ENCODE assay signal across 12 cellular contexts in the genomic region with DNA sequence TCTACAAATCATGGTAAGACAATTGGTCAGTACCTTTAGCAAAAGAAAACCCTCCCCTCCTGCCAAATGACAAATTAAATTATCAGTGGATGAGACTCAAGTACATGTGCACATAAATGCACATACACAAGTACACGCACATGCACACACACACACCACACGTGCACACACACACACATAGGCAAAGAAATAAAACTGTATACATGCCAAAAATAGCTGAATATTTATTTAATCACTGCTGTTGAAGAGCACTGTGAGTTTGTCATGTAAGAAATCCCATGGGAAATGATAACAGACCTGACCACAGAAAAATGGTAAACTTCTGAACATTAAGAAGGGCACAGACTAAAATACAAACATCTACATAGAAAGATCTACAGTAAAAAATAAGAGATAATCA. TPM values are rescaled to one million over a fixed set of nuclear protein-coding genes. Genes with fewer than 3 reads are reported as not detected.
DNase-seq lines count a peak whose midpoint lies in the region; ATAC-seq, FAIRE-seq and TF ChIP-seq lines count a peak whose summit lies in the region.
"Had no signal": no experiment of that assay in that cellular context is flagged by ENCODE, and none has a peak within 500 bp of the region (broad histone marks: within the 10 kb centered on the region; RNA-seq: fewer than 3 reads in every experiment).

No MANE protein-coding gene starts in this region.

- H3K36me3 ChIP-seq in left ventricle myocardium inferior: no peaks in the 10 kb centered on the region
- no peaks in the 10 kb centered on the region for H3K36me3 ChIP-seq in mesendoderm (ENCODE audit: control insufficient read depth, insufficient read depth, low read length)
- H3K36me3 ChIP-seq in small intestine (ENCODE audit: control insufficient read depth in 2 of 2, insufficient read depth in 2 of 2, low read length in 2 of 2): no peaks in the 10 kb centered on the region

- no peak for TF ChIP-seq CTCF in left ventricle myocardium inferior (IDR thresholded peaks at IDR 0.05; ENCODE audit: borderline replicate concordance)
- no peak for TF ChIP-seq CTCF in activated CD8-positive, alpha-beta T cell treated with anti-CD3 and anti-CD28 coated beads for 36 hours (IDR thresholded peaks at IDR 0.05)

- peaks cover 25% of the 10 kb centered on the region for H3K4me1 ChIP-seq in left ventricle myocardium inferior
- H3K4me1 ChIP-seq in mesendoderm (ENCODE audit: control insufficient read depth, low read depth, low read length): peaks cover 6% of the 10 kb centered on the region
- H3K4me1 ChIP-seq in small intestine (ENCODE audit: control insufficient read depth in 2 of 2, insufficient read depth in 1 of 2, low read depth in 1 of 2, low read length in 1 of 2): no peaks in the 10 kb centered on the region

- no peak overlapping the region for H3K4me2 ChIP-seq in mesendoderm (ENCODE audit: low read length)

- no peak overlapping the region for H2BK120ac ChIP-seq in mesendoderm (ENCODE audit: low read depth, low read length)

- peak overlapping the region; percentile 21 for H3K27ac ChIP-seq in left ventricle myocardium inferior (replicated peaks)
- H3K27ac ChIP-seq in mesendoderm (ENCODE audit: low read depth, low read length): no peak overlapping the region
- peak overlapping the region in 1 of 2 donors; percentile 41 for H3K27ac ChIP-seq in small intestine (ENCODE audit: low read depth in 1 of 2, low read length in 1 of 2)

- CTCF ChIA-PET in activated CD8-positive, alpha-beta T cell treated with anti-CD3 and anti-CD28 coated beads for 36 hours (lab: Charles Lee): interaction anchor here (1.2 to 2.3 kb wide), 6 partner anchors 9 to 159 kb away, joined by 3 to 10 read pairs (median 4); no protein-coding TSS in a partner anchor

- H3K27me3 ChIP-seq in left ventricle myocardium inferior (ENCODE audit: low read depth) (peaks cover 8% of the 10 kb centered on the region), mesendoderm (ENCODE audit: insufficient read depth, low read length, poor library complexity) (no peaks in the 10 kb centered on the region), small intestine (ENCODE audit: control insufficient read depth in 2 of 2, insufficient read depth in 2 of 2, low read length in 2 of 2) (no peaks in the 10 kb centered on the region)

- no peak overlapping the region for H2AK5ac ChIP-seq in mesendoderm (ENCODE audit: low read length)

- H3K4ac ChIP-seq in mesendoderm (ENCODE audit: low read depth, low read length): no peak overlapping the region

- H3K9ac ChIP-seq in mesendoderm (ENCODE audit: low read length): no peak overlapping the region

- H2BK15ac ChIP-seq in mesendoderm (replicated peaks; ENCODE audit: low read depth): no peak overlapping the region

- intact Hi-C loops in left ventricle myocardium inferior (cut with micrococcal nuclease) (no loop called here), left ventricle myocardium superior (cut with micrococcal nuclease) (no loop called here)
- intact Hi-C loops in activated CD8-positive, alpha-beta T cell treated with anti-CD3 and anti-CD28 coated beads for 36 hours (cut with micrococcal nuclease): no loop called here

- H3K56ac ChIP-seq in mesendoderm (ENCODE audit: low read length): no peak overlapping the region

- no peak overlapping the region for H3K18ac ChIP-seq in mesendoderm (ENCODE audit: low read length)

- POLR2A ChIA-PET in activated CD8-positive, alpha-beta T cell treated with anti-CD3 and anti-CD28 coated beads for 36 hours (lab: Charles Lee): interaction anchor here (0.8 to 2.7 kb wide), 5 partner anchors 9 to 122 kb away, joined by 3 to 11 read pairs (median 4); no protein-coding TSS in a partner anchor

- no peaks in the 10 kb centered on the region for H3K9me3 Mint-ChIP-seq in activated CD8-positive, alpha-beta T cell treated with anti-CD3 and anti-CD28 coated beads for 36 hours

- peaks cover 9% of the 10 kb centered on the region for H3K36me3 Mint-ChIP-seq in activated CD8-positive, alpha-beta T cell treated with anti-CD3 and anti-CD28 coated beads for 36 hours (ENCODE audit: low read depth)

- H3K9me3 ChIP-seq in left ventricle myocardium inferior (replicated peaks) (no peaks in the 10 kb centered on the region), small intestine (ENCODE audit: control insufficient read depth, low read depth) (no peaks in the 10 kb centered on the region)

- no peak overlapping the region for H4K5ac ChIP-seq in mesendoderm (ENCODE audit: low read length)

- H3K27me3 Mint-ChIP-seq in activated CD8-positive, alpha-beta T cell treated with anti-CD3 and anti-CD28 coated beads for 36 hours: no peaks in the 10 kb centered on the region

- no peaks in the 10 kb centered on the region for H3K79me1 ChIP-seq in mesendoderm (ENCODE audit: low read length)

- no peaks in the 10 kb centered on the region for H3K79me2 ChIP-seq in mesendoderm (ENCODE audit: control insufficient read depth, insufficient read depth, low read length)

- no peak overlapping the region for H2BK5ac ChIP-seq in mesendoderm (ENCODE audit: low read length)

- FAIRE-seq in urothelium cell line (lab: Jason Lieb, UNC): peak; percentile 44
- no peak for FAIRE-seq in small intestine (lab: Jason Lieb, UNC)

- DNase-seq in left ventricle myocardium inferior (no peak), left ventricle myocardium superior (no peak), fibroblast of peridontal ligament (ENCODE audit: extremely low read depth) (peak; percentile 28), urothelium cell line (ENCODE audit: low spot score) (no peak), mesendoderm (no peak), small intestine (no peak)
- no peak for DNase-seq in activated CD8-positive, alpha-beta T cell treated with anti-CD3 and anti-CD28 coated beads for 36 hours
- DNase-seq: DMS53, NCI-H2029, NCI-H82, posterior cingulate gyrus had no signal

- no peak overlapping the region for H3K23ac ChIP-seq in mesendoderm (ENCODE audit: low read length)

- WGBS in mesendoderm (ENCODE audit: extremely low coverage, insufficient coverage, low lambda C conversion rate): no CpG with 5 or more reads among the region's 2 CpGs
- WGBS in small intestine, 3 donors: 72 to 94% (median 93%) methylated on average over 2 of the region's 2 CpGs

- H4K8ac ChIP-seq in mesendoderm (ENCODE audit: low read depth, low read length): no peak overlapping the region

- ATAC-seq in left ventricle myocardium superior (no peak), GM18870 (IDR thresholded peaks at IDR 0.05; ENCODE audit: unreplicated experiment) (no peak)
- ATAC-seq in activated CD8-positive, alpha-beta T cell treated with anti-CD3 and anti-CD28 coated beads for 36 hours: no peak

- peak overlapping the region; percentile 94 for H3K27ac Mint-ChIP-seq in activated CD8-positive, alpha-beta T cell treated with anti-CD3 and anti-CD28 coated beads for 36 hours

- H3K4me3 Mint-ChIP-seq in activated CD8-positive, alpha-beta T cell treated with anti-CD3 and anti-CD28 coated beads for 36 hours: no peak overlapping the region

- H3K4me3 ChIP-seq in left ventricle myocardium inferior (no peak overlapping the region), mesendoderm (ENCODE audit: low read length) (no peak overlapping the region), small intestine (ENCODE audit: low read depth in 1 of 2, low read length in 2 of 2) (no peak overlapping the region)

- H3K4me1 Mint-ChIP-seq in activated CD8-positive, alpha-beta T cell treated with anti-CD3 and anti-CD28 coated beads for 36 hours (ENCODE audit: low read depth): peaks cover 88% of the 10 kb centered on the region

RNA-seq across cellular contexts. Expression of a gene that starts 46.6 kb away (rescaled TPM):
- total RNA-seq in left ventricle myocardium inferior (7.0 TPM), left ventricle myocardium superior (9.9 TPM)
- 100 to 1,000 TPM; 399 to 402 TPM for total RNA-seq in activated CD8-positive, alpha-beta T cell treated with anti-CD3 and anti-CD28 coated beads for 36 hours
- polyA plus RNA-seq in mesendoderm (2013, experiment 1 of 2): 1.4 TPM
- 1.1 TPM for polyA plus RNA-seq in mesendoderm (2013, experiment 2 of 2)
- 10 to 100 TPM; 10.8 to 16.1 (median 14.5) TPM for polyA plus RNA-seq in small intestine

Comparison
In these comparisons a context has a peak if more than half of its experiments do, and no peak if none do; other contexts are left out.
1. RNA of a gene that starts 46.6 kb away (total RNA-seq): 399 to 402 TPM in activated CD8-positive, alpha-beta T cell treated with anti-CD3 and anti-CD28 coated beads for 36 hours; 9.9 TPM in left ventricle myocardium superior (single experiment) and 7.0 TPM in left ventricle myocardium inferior (single experiment); every median in the first group is over 10 times any median in the second.